Comparison of ENCODE assay signal across 13 cellular contexts in genomic region chr11:76120513-76121081, GRCh38.
DNase-seq lines count a peak whose midpoint lies in the region; ATAC-seq and TF ChIP-seq lines count a peak whose summit lies in the region.
"Had no signal": no experiment of that assay in that cellular context is flagged by ENCODE, and none has a peak within 500 bp of the region (broad histone marks: within the 10 kb centered on the region; RNA-seq: fewer than 3 reads in every experiment).

No MANE protein-coding gene starts in this region.

- TF ChIP-seq POLR2A in uterus (IDR thresholded peaks at IDR 0.05): no peak

- H3K18ac ChIP-seq in mesendoderm (ENCODE audit: low read length): no peak overlapping the region

- no peak overlapping the region for H2AFZ ChIP-seq in OCI-LY7 (ENCODE audit: low read length)

- H2BK5ac ChIP-seq in mesendoderm (ENCODE audit: low read length): no peak overlapping the region

- no peak overlapping the region for H3K4me3 ChIP-seq in mesendoderm (ENCODE audit: low read length)
- H3K4me3 ChIP-seq in uterus: no peak overlapping the region
- no peak overlapping the region for H3K4me3 ChIP-seq in OCI-LY7 (ENCODE audit: low read depth, low read length, poor library complexity, severe bottlenecking)

- intact Hi-C loops in uterus (cut with DNase I; ENCODE audit: low total_unique reads) (no loop called here), OCI-LY7 (cut with micrococcal nuclease; ENCODE audit: unreplicated experiment) (no loop called here)

- no peak overlapping the region for H2BK15ac ChIP-seq in mesendoderm (replicated peaks; ENCODE audit: low read depth)

- H3K4ac ChIP-seq in mesendoderm (ENCODE audit: low read depth, low read length): no peak overlapping the region

- H3K9me3 Mint-ChIP-seq in activated T-cell treated with anti-CD3 and anti-CD28 coated beads, Interleukin-2, amount 50 U/mL, for 4 hours: no peaks in the 10 kb centered on the region
- H3K9me3 Mint-ChIP-seq: activated naive CD4-positive, alpha-beta T cell treated with anti-CD3 and anti-CD28 coated beads, Interleukin-2, amount 10 ng/mL, durations not matched to agents 7 days and 5 days; T-cell had no signal

- no peak overlapping the region for H2AK5ac ChIP-seq in mesendoderm (ENCODE audit: low read length)

- ATAC-seq in activated T-cell treated with anti-CD3 and anti-CD28 coated beads, Interleukin-2, amount 50 U/mL, for 4 hours: no peak
- ATAC-seq: T-cell had no signal

- H3K23ac ChIP-seq in mesendoderm (ENCODE audit: low read length): no peak overlapping the region

- POLR2A ChIA-PET in OCI-LY7 (lab: Charles Lee): interaction anchor here (0.6 to 0.9 kb wide), 3 partner anchors 9 to 226 kb away, joined by 3 to 4 read pairs (median 4); no protein-coding TSS in a partner anchor

- H3K4me2 ChIP-seq in mesendoderm (ENCODE audit: low read length): no peak overlapping the region
- no peak overlapping the region for H3K4me2 ChIP-seq in OCI-LY7 (ENCODE audit: low read length)

- no peaks in the 10 kb centered on the region for H3K4me1 ChIP-seq in mesendoderm (ENCODE audit: control insufficient read depth, low read depth, low read length)
- peaks cover 0 to 18% of the 10 kb centered on the region in 2 donors for H3K4me1 ChIP-seq in uterus
- H3K4me1 ChIP-seq in OCI-LY7 (ENCODE audit: insufficient read depth, low read length, poor library complexity, severe bottlenecking): peaks cover 16% of the 10 kb centered on the region

- no peaks in the 10 kb centered on the region for H3K27me3 Mint-ChIP-seq in activated T-cell treated with anti-CD3 and anti-CD28 coated beads, Interleukin-2, amount 50 U/mL, for 4 hours (ENCODE audit: low read depth)
- H3K27me3 Mint-ChIP-seq: activated naive CD4-positive, alpha-beta T cell treated with anti-CD3 and anti-CD28 coated beads, Interleukin-2, amount 10 ng/mL, durations not matched to agents 7 days and 5 days; T-cell had no signal

- no peaks in the 10 kb centered on the region for H3K36me3 ChIP-seq in mesendoderm (ENCODE audit: control insufficient read depth, insufficient read depth, low read length)
- H3K36me3 ChIP-seq in uterus: no peaks in the 10 kb centered on the region
- H3K36me3 ChIP-seq in OCI-LY7 (ENCODE audit: insufficient read depth, low read length): peaks cover 31% of the 10 kb centered on the region

- H3K79me2 ChIP-seq in mesendoderm (ENCODE audit: control insufficient read depth, insufficient read depth, low read length) (no peaks in the 10 kb centered on the region), OCI-LY7 (ENCODE audit: insufficient read depth, low read depth, low read length) (no peaks in the 10 kb centered on the region)

- peaks cover 5% of the 10 kb centered on the region for H3K4me1 Mint-ChIP-seq in activated T-cell treated with anti-CD3 and anti-CD28 coated beads, Interleukin-2, amount 50 U/mL, for 4 hours (ENCODE audit: low read depth)
- H3K4me1 Mint-ChIP-seq: activated naive CD4-positive, alpha-beta T cell treated with anti-CD3 and anti-CD28 coated beads, Interleukin-2, amount 10 ng/mL, durations not matched to agents 7 days and 5 days had no signal

- H4K5ac ChIP-seq in mesendoderm (ENCODE audit: low read length): no peak overlapping the region

- no peak for TF ChIP-seq CTCF in uterus (IDR thresholded peaks at IDR 0.05)
- no peak for TF ChIP-seq CTCF in OCI-LY7 (conservative IDR thresholded peaks at IDR 0.05; ENCODE audit: low read length)

- no CpG with 5 or more reads among the region's 5 CpGs for WGBS in mesendoderm (ENCODE audit: extremely low coverage, insufficient coverage, low lambda C conversion rate)

- H3K79me1 ChIP-seq in mesendoderm (ENCODE audit: low read length): no peaks in the 10 kb centered on the region

- H3K9me2 ChIP-seq in OCI-LY7 (ENCODE audit: insufficient read depth, low read length): no peaks in the 10 kb centered on the region

- no peak overlapping the region for H3K27ac ChIP-seq in mesendoderm (ENCODE audit: low read depth, low read length)
- peak overlapping the region; percentile 51 for H3K27ac ChIP-seq in uterus
- no peak overlapping the region for H3K27ac ChIP-seq in OCI-LY7 (ENCODE audit: low read depth, low read length, poor library complexity, severe bottlenecking)

- H3K4me3 Mint-ChIP-seq in activated T-cell treated with anti-CD3 and anti-CD28 coated beads, Interleukin-2, amount 50 U/mL, for 4 hours: no peak overlapping the region
- H3K4me3 Mint-ChIP-seq: activated naive CD4-positive, alpha-beta T cell treated with anti-CD3 and anti-CD28 coated beads, Interleukin-2, amount 10 ng/mL, durations not matched to agents 7 days and 5 days; T-cell had no signal

- CTCF ChIA-PET in OCI-LY7 (lab: Charles Lee; ENCODE audit: unreplicated experiment): no interaction called here

- H3K9me3 ChIP-seq in uterus: no peaks in the 10 kb centered on the region
- H3K9me3 ChIP-seq in OCI-LY7 (ENCODE audit: low read length): no peaks in the 10 kb centered on the region

- BruUV-seq in OCI-LY7 (replicated peaks; lab: Mats Ljungman, UMichigan): no TSS peak

- no peak overlapping the region for H2BK120ac ChIP-seq in mesendoderm (ENCODE audit: low read depth, low read length)

- H3K36me3 Mint-ChIP-seq in activated T-cell treated with anti-CD3 and anti-CD28 coated beads, Interleukin-2, amount 50 U/mL, for 4 hours (ENCODE audit: insufficient read depth): peaks cover 19% of the 10 kb centered on the region

- no peaks in the 10 kb centered on the region for H3K27me3 ChIP-seq in mesendoderm (ENCODE audit: insufficient read depth, low read length, poor library complexity)
- no peaks in the 10 kb centered on the region for H3K27me3 ChIP-seq in uterus

- no peak overlapping the region for H3K56ac ChIP-seq in mesendoderm (ENCODE audit: low read length)

- H3K9ac ChIP-seq in mesendoderm (ENCODE audit: low read length): no peak overlapping the region

- no peak overlapping the region for H4K8ac ChIP-seq in mesendoderm (ENCODE audit: low read depth, low read length)

- no peaks in the 10 kb centered on the region for H4K20me1 ChIP-seq in OCI-LY7 (ENCODE audit: insufficient read depth, low read length)

- DNase-seq in NCI-H2107 treated with DMSO at 0.1 percent for 48 hours (lab: John Stamatoyannopoulos, UW; ENCODE audit: unreplicated experiment) (peak; percentile 46), NCI-H2107 (lab: John Stamatoyannopoulos, UW) (no peak), fibroblast of peridontal ligament (ENCODE audit: extremely low read depth) (peak; percentile 46), mesendoderm (peak; percentile 36), uterus (no peak), OCI-LY7 (ENCODE audit: low spot score) (no peak), HPDE6-E6E7 (ENCODE audit: extremely low spot score) (no peak)
- no peak for DNase-seq in activated T-cell treated with anti-CD3 and anti-CD28 coated beads, Interleukin-2, amount 50 U/mL, for 4 hours
- DNase-seq: 8988T; activated CD4-positive, alpha-beta T cell treated with anti-CD3 and anti-CD28 coated beads, Interleukin-2, amount 50 U/mL, for 4 hours; activated naive CD4-positive, alpha-beta T cell treated with anti-CD3 and anti-CD28 coated beads, Interleukin-2, amount 10 ng/mL, durations not matched to agents 7 days and 5 days; NCI-H1105; T-cell had no signal

Comparison
In these comparisons a context has a peak if more than half of its experiments do, and no peak if none do; other contexts are left out.
1. DNase-seq: peak in NCI-H2107 treated with DMSO at 0.1 percent for 48 hours (single experiment), fibroblast of peridontal ligament (single experiment) and mesendoderm (single experiment); none in NCI-H2107 (single experiment), uterus (0 of 2), OCI-LY7 (single experiment), HPDE6-E6E7 (single experiment) and activated T-cell treated with anti-CD3 and anti-CD28 coated beads, Interleukin-2, amount 50 U/mL, for 4 hours (single experiment).
2. H3K27ac ChIP-seq: peak in uterus (2 of 2); none in mesendoderm (single experiment) and OCI-LY7 (single experiment).